ENCODE assay signal across 9 cellular contexts in the genomic region with DNA sequence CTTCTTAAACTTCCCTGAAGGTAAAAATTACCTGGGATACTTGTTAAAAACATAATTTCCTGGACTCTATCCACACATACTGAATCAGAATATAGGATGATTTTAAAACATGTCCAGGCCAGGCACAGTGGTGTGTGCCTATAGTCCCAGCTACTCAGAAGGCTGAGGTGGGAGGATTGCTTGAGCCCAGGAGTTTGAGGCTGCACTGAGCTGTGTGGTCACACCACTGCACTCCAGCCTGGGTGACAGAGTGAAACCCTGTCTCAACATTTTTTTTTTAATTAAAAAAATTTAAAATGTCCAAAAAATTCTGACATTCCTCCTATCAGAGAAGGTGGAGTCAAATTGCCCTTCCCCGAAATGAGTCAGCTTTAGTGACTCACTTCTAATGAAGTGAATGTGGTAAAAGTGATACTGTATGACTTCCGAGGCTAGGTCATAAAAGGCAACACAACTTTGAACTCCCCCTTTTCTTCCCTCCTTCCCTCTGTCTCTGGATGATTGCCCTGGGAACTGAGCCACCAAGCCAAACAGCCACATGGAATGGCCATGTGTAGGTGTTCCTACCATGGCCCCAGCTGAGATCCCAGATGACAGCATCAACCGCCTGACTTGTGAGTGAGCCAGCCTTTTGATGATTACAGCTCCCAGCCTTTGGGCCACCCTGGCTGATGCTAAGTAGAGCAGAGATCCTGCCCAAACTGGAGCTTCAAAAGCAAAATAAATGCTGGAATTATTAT. TPM values are rescaled to one million over a fixed set of nuclear protein-coding genes. Genes with fewer than 3 reads are reported as not detected.
DNase-seq lines count a peak whose midpoint lies in the region; ATAC-seq, FAIRE-seq and TF ChIP-seq lines count a peak whose summit lies in the region.
"Had no signal": no experiment of that assay in that cellular context is flagged by ENCODE, and none has a peak within 500 bp of the region (broad histone marks: within the 10 kb centered on the region; RNA-seq: fewer than 3 reads in every experiment).

No MANE protein-coding gene starts in this region.

- peaks cover 12% of the 10 kb centered on the region for H3K4me1 ChIP-seq in smooth muscle cell (ENCODE audit: low read depth)

- peaks cover 16% of the 10 kb centered on the region for H3F3A ChIP-seq in smooth muscle cell (ENCODE audit: low read depth)

- H3K9ac ChIP-seq in smooth muscle cell (ENCODE audit: low read depth): peak overlapping the region; percentile 83

- CTCF ChIA-PET in activated CD8-positive, alpha-beta T cell treated with anti-CD3 and anti-CD28 coated beads, Interleukin-2, amount 10 ng/mL, durations not matched to agents 7 days and 5 days (lab: Charles Lee): interaction anchor here (1.1 to 1.3 kb wide), 3 partner anchors 59 to 136 kb away, joined by 3 to 5 read pairs (median 3); partner anchors contain the start of gene COX14

- H3K27me3 ChIP-seq in smooth muscle cell (ENCODE audit: low read depth): no peaks in the 10 kb centered on the region
- H3K27me3 ChIP-seq: neutrophil had no signal

- no peaks in the 10 kb centered on the region for H3K9me3 ChIP-seq in smooth muscle cell (replicated peaks; ENCODE audit: low read depth)
- H3K9me3 ChIP-seq: neutrophil had no signal

- no peak overlapping the region for H3K4me3 ChIP-seq in smooth muscle cell

- no peak for TF ChIP-seq POLR2A in GM12892 (IDR thresholded peaks at IDR 0.05; ENCODE audit: low read depth, low read length)

- H3K36me3 Mint-ChIP-seq in activated CD8-positive, alpha-beta T cell treated with anti-CD3 and anti-CD28 coated beads, Interleukin-2, amount 10 ng/mL, durations not matched to agents 7 days and 5 days (ENCODE audit: low read depth): peaks cover 2% of the 10 kb centered on the region

- no peak for TF ChIP-seq CTCF in smooth muscle cell (IDR thresholded peaks at IDR 0.05; ENCODE audit: borderline replicate concordance, insufficient read depth, poor library complexity, severe bottlenecking)

- H3K4me1 Mint-ChIP-seq in activated CD8-positive, alpha-beta T cell treated with anti-CD3 and anti-CD28 coated beads, Interleukin-2, amount 10 ng/mL, durations not matched to agents 7 days and 5 days (ENCODE audit: low read depth): peaks cover 16% of the 10 kb centered on the region

- no peaks in the 10 kb centered on the region for H3K36me3 ChIP-seq in smooth muscle cell (ENCODE audit: low read depth)
- H3K36me3 ChIP-seq: neutrophil had no signal

- H2AFZ ChIP-seq in smooth muscle cell (ENCODE audit: low read depth): no peak overlapping the region

- H3K9me3 Mint-ChIP-seq in activated CD8-positive, alpha-beta T cell treated with anti-CD3 and anti-CD28 coated beads, Interleukin-2, amount 10 ng/mL, durations not matched to agents 7 days and 5 days (ENCODE audit: insufficient read depth): no peaks in the 10 kb centered on the region

- peak overlapping the region; percentile 98 for H3K27ac ChIP-seq in smooth muscle cell (ENCODE audit: low read depth)
- H3K27ac ChIP-seq: neutrophil had no signal

- DNase-seq in GM12892 (ENCODE audit: insufficient read length): no peak
- peak; percentile 22 for DNase-seq in activated CD8-positive, alpha-beta T cell treated with anti-CD3 and anti-CD28 coated beads, Interleukin-2, amount 10 ng/mL, durations not matched to agents 7 days and 5 days
- DNase-seq in glomerular visceral epithelial cell (ENCODE audit: extremely low spot score): peak; percentile 98
- DNase-seq in smooth muscle cell (lab: John Stamatoyannopoulos, UW; ENCODE audit: unreplicated experiment): no peak
- no peak for DNase-seq in DMS153 treated with DMSO at 0.1 percent for 48 hours (lab: John Stamatoyannopoulos, UW; ENCODE audit: unreplicated experiment)

- peak; percentile 66 for ATAC-seq in HG03442 (IDR thresholded peaks at IDR 0.05; ENCODE audit: unreplicated experiment)
- ATAC-seq in activated CD8-positive, alpha-beta T cell treated with anti-CD3 and anti-CD28 coated beads, Interleukin-2, amount 10 ng/mL, durations not matched to agents 7 days and 5 days: peak; percentile 80
- no peak for ATAC-seq in HG02642 (IDR thresholded peaks at IDR 0.05; ENCODE audit: poor library complexity, unreplicated experiment)
- no peak for ATAC-seq in HG02678 (IDR thresholded peaks at IDR 0.05; ENCODE audit: unreplicated experiment)

- H3K4me3 Mint-ChIP-seq in activated CD8-positive, alpha-beta T cell treated with anti-CD3 and anti-CD28 coated beads, Interleukin-2, amount 10 ng/mL, durations not matched to agents 7 days and 5 days: no peak overlapping the region

- no peaks in the 10 kb centered on the region for H3K79me2 ChIP-seq in smooth muscle cell (ENCODE audit: low read depth)

- FAIRE-seq in GM12892 (lab: Jason Lieb, UNC): peak; percentile 73

- H4K20me1 ChIP-seq in smooth muscle cell (ENCODE audit: low read depth): no peaks in the 10 kb centered on the region

- H3K4me2 ChIP-seq in smooth muscle cell: peak overlapping the region; percentile 65

- H3K27me3 Mint-ChIP-seq in activated CD8-positive, alpha-beta T cell treated with anti-CD3 and anti-CD28 coated beads, Interleukin-2, amount 10 ng/mL, durations not matched to agents 7 days and 5 days (ENCODE audit: low read depth): no peaks in the 10 kb centered on the region

- peak overlapping the region; percentile 62 for H3K27ac Mint-ChIP-seq in activated CD8-positive, alpha-beta T cell treated with anti-CD3 and anti-CD28 coated beads, Interleukin-2, amount 10 ng/mL, durations not matched to agents 7 days and 5 days

- POLR2A ChIA-PET in activated CD8-positive, alpha-beta T cell treated with anti-CD3 and anti-CD28 coated beads, Interleukin-2, amount 10 ng/mL, durations not matched to agents 7 days and 5 days (lab: Charles Lee): interaction anchor here (1.4 kb wide), 1 partner anchor 37 kb away, joined by 4 read pairs; the partner anchor contains the start of gene LIMA1

- 3% methylated on average over 3 of the region's 3 CpGs for WGBS in smooth muscle cell (ENCODE audit: low lambda C conversion rate)

RNA-seq across cellular contexts. Expression of gene LIMA1, which starts 36.3 kb away (rescaled TPM):
- polyA plus RNA-seq in GM12892 (2012; ENCODE audit: missing spikeins): 49.7 TPM
- 10 to 100 TPM; 19.4 to 19.9 TPM for total RNA-seq in activated CD8-positive, alpha-beta T cell treated with anti-CD3 and anti-CD28 coated beads, Interleukin-2, amount 10 ng/mL, durations not matched to agents 7 days and 5 days
- total RNA-seq in smooth muscle cell: 154 and 204 TPM in 2 replicates
- 39.6 and 68.3 TPM in 2 replicates for polyA plus RNA-seq in smooth muscle cell

Comparison
In these comparisons a context has a peak if more than half of its experiments do, and no peak if none do; other contexts are left out.
1. DNase-seq: peak in activated CD8-positive, alpha-beta T cell treated with anti-CD3 and anti-CD28 coated beads, Interleukin-2, amount 10 ng/mL, durations not matched to agents 7 days and 5 days (single experiment) and glomerular visceral epithelial cell (single experiment); none in GM12892 (single experiment), smooth muscle cell (single experiment) and DMS153 treated with DMSO at 0.1 percent for 48 hours (single experiment).
2. ATAC-seq: peak in HG03442 (single experiment) and activated CD8-positive, alpha-beta T cell treated with anti-CD3 and anti-CD28 coated beads, Interleukin-2, amount 10 ng/mL, durations not matched to agents 7 days and 5 days (single experiment); none in HG02642 (single experiment) and HG02678 (single experiment).